1 cellular context compared by ENCODE assay signal in genomic region chr4:99857302-99857701, GRCh38.
TF ChIP-seq lines count a peak whose summit lies in the region.

No MANE protein-coding gene starts in this region.

TF ChIP-seq in HepG2, 621 proteins besides CTCF, POLR2A, EP300 and RAD21:
- TF ChIP-seq ZFP91 (CRISPR knock-in tag; IDR thresholded peaks at IDR 0.05; ENCODE audit: borderline replicate concordance) (no peak), AGO2 (optimal IDR thresholded peaks at IDR 0.05; ENCODE audit: low read depth, low read length) (no peak), SIN3B (IDR thresholded peaks at IDR 0.05; ENCODE audit: low read length) (no peak), ZNF563 (CRISPR knock-in tag; IDR thresholded peaks at IDR 0.05) (no peak), FOXJ3 (CRISPR knock-in tag; IDR thresholded peaks at IDR 0.05; ENCODE audit: borderline replicate concordance) (no peak), ZNF883 (CRISPR knock-in tag; IDR thresholded peaks at IDR 0.05; ENCODE audit: not compliant biosample characterization) (no peak), HDAC2 (CRISPR knock-in tag; IDR thresholded peaks at IDR 0.05) (no peak), BATF2 (CRISPR knock-in tag; IDR thresholded peaks at IDR 0.05) (no peak), SMAD9 (CRISPR knock-in tag; IDR thresholded peaks at IDR 0.05) (no peak), ZNF614 (CRISPR knock-in tag; IDR thresholded peaks at IDR 0.05; ENCODE audit: borderline replicate concordance) (no peak)
